In genomic region chrX:132045456-132045855, GRCh38 we compare ENCODE assay signal across 1 cellular context.
TF ChIP-seq lines count a peak whose summit lies in the region.

No MANE protein-coding gene starts in this region.

TF ChIP-seq in K562, 482 proteins besides CTCF, POLR2A, EP300 and RAD21:
- TF ChIP-seq MNT (conservative IDR thresholded peaks at IDR 0.05) (no peak), RNF2 (IDR thresholded peaks at IDR 0.05) (no peak), PTBP1 (IDR thresholded peaks at IDR 0.05; ENCODE audit: low read depth, low read length) (no peak), EHMT2 (IDR thresholded peaks at IDR 0.05) (no peak)
